ENCODE assay signal across 18 cellular contexts in the genomic region with DNA sequence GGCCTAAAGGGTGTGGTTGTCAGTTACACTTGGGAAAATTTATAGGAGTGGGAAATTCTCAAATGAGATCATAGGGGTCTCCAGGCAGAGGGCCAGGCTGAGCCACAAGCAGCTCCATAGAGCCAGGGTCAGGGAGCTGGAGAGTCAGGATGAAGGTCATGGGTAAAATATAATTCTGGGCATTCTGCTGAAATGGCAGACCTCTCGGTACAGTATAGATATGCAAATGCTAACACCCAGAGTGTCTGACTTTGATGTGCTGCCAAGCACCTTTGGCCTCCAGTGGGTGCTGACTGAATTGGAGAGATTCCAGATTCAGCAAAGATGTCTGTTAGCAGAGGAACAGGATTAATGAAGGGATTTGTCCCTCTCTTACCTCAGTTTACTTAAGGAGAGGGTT. TPM values are rescaled to one million over a fixed set of nuclear protein-coding genes. Genes with fewer than 3 reads are reported as not detected.
A peak's percentile ranks its signal among the peaks of the same experiment; 100 is the strongest.
DNase-seq lines count a peak whose midpoint lies in the region; ATAC-seq and TF ChIP-seq lines count a peak whose summit lies in the region.
"Had no signal": no experiment of that assay in that cellular context is flagged by ENCODE, and none has a peak within 500 bp of the region (broad histone marks: within the 10 kb centered on the region; RNA-seq: fewer than 3 reads in every experiment).

No MANE protein-coding gene starts in this region.

- CTCF ChIA-PET in SK-N-SH (lab: Yijun Ruan, JAX): no interaction called here

- peaks cover 3% of the 10 kb centered on the region; the same call in 1 of the 2 replicates for H3K4me1 ChIP-seq in GM23338 (ENCODE audit: insufficient read depth)
- no peaks in the 10 kb centered on the region; a peak in 1 of 4 replicates for H3K4me1 ChIP-seq in SK-N-SH (ENCODE audit: control insufficient read depth in 1 of 2, insufficient read depth in 2 of 2, low read depth in 1 of 2, low read length in 1 of 2)
- H3K4me1 ChIP-seq: BLaER1 had no signal

- no peak overlapping the region for H3K9ac ChIP-seq in SK-N-SH
- H3K9ac ChIP-seq: BLaER1 had no signal

- no peak overlapping the region for H3K4me3 ChIP-seq in GM23338
- H3K4me3 ChIP-seq in SK-N-SH (ENCODE audit: low read depth in 2 of 2, low read length in 1 of 2): no peak overlapping the region
- H3K4me3 ChIP-seq: BLaER1, SK-N-MC had no signal

- H4K20me1 ChIP-seq in GM23338 (replicated peaks; ENCODE audit: insufficient read depth): no peaks in the 10 kb centered on the region
- H4K20me1 ChIP-seq in SK-N-SH (ENCODE audit: insufficient read depth): no peaks in the 10 kb centered on the region
- H4K20me1 ChIP-seq: BLaER1 had no signal

- H3K27me3 ChIP-seq in GM23338 (ENCODE audit: insufficient read depth) (no peaks in the 10 kb centered on the region), SK-N-SH (ENCODE audit: insufficient read depth) (no peaks in the 10 kb centered on the region)
- H3K27me3 ChIP-seq: BLaER1 had no signal

- H3K79me2 ChIP-seq in GM23338 (replicated peaks; ENCODE audit: insufficient read depth): no peaks in the 10 kb centered on the region
- no peaks in the 10 kb centered on the region for H3K79me2 ChIP-seq in SK-N-SH (ENCODE audit: insufficient read depth)

- H3K9me3 Mint-ChIP-seq in GM23338 (no peaks in the 10 kb centered on the region), nephron (no peaks in the 10 kb centered on the region)
- H3K9me3 Mint-ChIP-seq: CD4-positive, alpha-beta memory T cell had no signal

- H3K27me3 Mint-ChIP-seq in GM23338 (ENCODE audit: insufficient read depth, low read depth, poor library complexity) (no peaks in the 10 kb centered on the region), nephron (ENCODE audit: low read depth) (no peaks in the 10 kb centered on the region)

- no peak for TF ChIP-seq CTCF in GM23338 (conservative IDR thresholded peaks at IDR 0.05; ENCODE audit: low read depth in 2 of 2)
- no peak for TF ChIP-seq CTCF in nephron (IDR thresholded peaks at IDR 0.05; ENCODE audit: unreplicated experiment in 3 of 3)
- no peak for TF ChIP-seq CTCF in SK-N-SH (IDR thresholded peaks at IDR 0.05)

- H3K4me1 Mint-ChIP-seq in GM23338: peaks cover 4% of the 10 kb centered on the region; the same call in 2 of the 3 replicates
- H3K4me1 Mint-ChIP-seq in nephron: peaks cover 16% of the 10 kb centered on the region

- no peaks in the 10 kb centered on the region for H3K9me2 ChIP-seq in GM23338 (ENCODE audit: insufficient read depth)
- H3K9me2 ChIP-seq in SK-N-SH: no peaks in the 10 kb centered on the region; the same call in 1 of the 2 replicates

- DNase-seq in GM23338 (ENCODE audit: low spot score) (no peak), NCI-H526 (lab: John Stamatoyannopoulos, UW) (peak; percentile 73 to 86), astrocyte of the hippocampus (ENCODE audit: low read depth, low spot score) (peak; percentile 36), SK-N-SH (no peak)
- no peak for DNase-seq in activated CD4-positive, CD25-positive, alpha-beta regulatory T cell treated with anti-CD3 and anti-CD28 coated beads, Interleukin-2, amount 50 U/mL, for 72 hours
- DNase-seq: CD4-positive, alpha-beta memory T cell; H7; KG1; MV-4-11; NCI-H187; NCI-H2227 treated with DMSO at 0.1 percent for 48 hours; NCI-H524; T-helper 1 cell had no signal

- no peak overlapping the region for H3K4me3 Mint-ChIP-seq in GM23338
- no peak overlapping the region for H3K4me3 Mint-ChIP-seq in nephron
- H3K4me3 Mint-ChIP-seq: CD4-positive, alpha-beta memory T cell had no signal

- no peak overlapping the region for H3K27ac Mint-ChIP-seq in GM23338
- H3K27ac Mint-ChIP-seq in nephron: peak overlapping the region in 2 of 3 experiments; percentile 73 to 76
- H3K27ac Mint-ChIP-seq: CD4-positive, alpha-beta memory T cell had no signal

- no peak for TF ChIP-seq EP300 in SK-N-SH (IDR thresholded peaks at IDR 0.05; ENCODE audit: borderline replicate concordance in 1 of 2, low read depth in 1 of 2, low read length in 1 of 2)

- H3K36me3 ChIP-seq in GM23338 (ENCODE audit: insufficient read depth) (no peaks in the 10 kb centered on the region), SK-N-SH (replicated peaks in 1 of 2; ENCODE audit: control insufficient read depth in 1 of 2, insufficient read depth in 2 of 2, low read length in 1 of 2) (no peaks in the 10 kb centered on the region)
- H3K36me3 ChIP-seq: BLaER1 had no signal

- H2AFZ ChIP-seq in GM23338 (no peak overlapping the region), SK-N-SH (ENCODE audit: low read depth) (no peak overlapping the region)

- no peak for TF ChIP-seq RAD21 in SK-N-SH (IDR thresholded peaks at IDR 0.05; ENCODE audit: low read length)

- H3K9me3 ChIP-seq in SK-N-SH: no peaks in the 10 kb centered on the region
- H3K9me3 ChIP-seq: BLaER1 had no signal

- H3K36me3 Mint-ChIP-seq in GM23338 (ENCODE audit: low read depth) (no peaks in the 10 kb centered on the region), nephron (ENCODE audit: low read depth) (no peaks in the 10 kb centered on the region)

- WGBS in SK-N-SH (ENCODE audit: low lambda C conversion rate): 33% methylated on average over 1 of the region's 1 CpG

- POLR2A ChIA-PET in SK-N-SH (lab: Yijun Ruan, JAX): no interaction called here

- ATAC-seq in GM23338: peak; percentile 30; the same call in 2 of the 3 replicates
- ATAC-seq in HG03565 (IDR thresholded peaks at IDR 0.05; ENCODE audit: unreplicated experiment): no peak
- ATAC-seq in SK-N-SH treated with all-trans-retinoic acid at 6 μM for 48 hours: no peak

- no peak overlapping the region for H3K27ac ChIP-seq in GM23338 (ENCODE audit: low read depth)
- no peak overlapping the region for H3K27ac ChIP-seq in SK-N-SH (ENCODE audit: low read depth in 2 of 2, low read length in 1 of 2)
- H3K27ac ChIP-seq: BLaER1, SK-N-MC had no signal

- no peak overlapping the region for H3K4me2 ChIP-seq in GM23338
- H3K4me2 ChIP-seq in SK-N-SH: no peak overlapping the region
- H3K4me2 ChIP-seq: BLaER1 had no signal

- H3F3A ChIP-seq in GM23338 (replicated peaks; ENCODE audit: low read depth) (no peaks in the 10 kb centered on the region), SK-N-SH (replicated peaks; ENCODE audit: insufficient read depth) (no peaks in the 10 kb centered on the region)

TF ChIP-seq in SK-N-SH, 30 proteins besides CTCF, POLR2A, EP300 and RAD21 (continues in another document):
- TF ChIP-seq, protein P1, sequence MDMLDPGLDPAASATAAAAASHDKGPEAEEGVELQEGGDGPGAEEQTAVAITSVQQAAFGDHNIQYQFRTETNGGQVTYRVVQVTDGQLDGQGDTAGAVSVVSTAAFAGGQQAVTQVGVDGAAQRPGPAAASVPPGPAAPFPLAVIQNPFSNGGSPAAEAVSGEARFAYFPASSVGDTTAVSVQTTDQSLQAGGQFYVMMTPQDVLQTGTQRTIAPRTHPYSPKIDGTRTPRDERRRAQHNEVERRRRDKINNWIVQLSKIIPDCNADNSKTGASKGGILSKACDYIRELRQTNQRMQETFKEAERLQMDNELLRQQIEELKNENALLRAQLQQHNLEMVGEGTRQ (IDR thresholded peaks at IDR 0.05; ENCODE audit: borderline replicate concordance, low read depth, low read length): no peak
- no peak for TF ChIP-seq NRF1 (IDR thresholded peaks at IDR 0.05; ENCODE audit: low read depth, low read length)
- TF ChIP-seq, protein P2, sequence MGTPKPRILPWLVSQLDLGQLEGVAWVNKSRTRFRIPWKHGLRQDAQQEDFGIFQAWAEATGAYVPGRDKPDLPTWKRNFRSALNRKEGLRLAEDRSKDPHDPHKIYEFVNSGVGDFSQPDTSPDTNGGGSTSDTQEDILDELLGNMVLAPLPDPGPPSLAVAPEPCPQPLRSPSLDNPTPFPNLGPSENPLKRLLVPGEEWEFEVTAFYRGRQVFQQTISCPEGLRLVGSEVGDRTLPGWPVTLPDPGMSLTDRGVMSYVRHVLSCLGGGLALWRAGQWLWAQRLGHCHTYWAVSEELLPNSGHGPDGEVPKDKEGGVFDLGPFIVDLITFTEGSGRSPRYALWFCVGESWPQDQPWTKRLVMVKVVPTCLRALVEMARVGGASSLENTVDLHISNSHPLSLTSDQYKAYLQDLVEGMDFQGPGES (IDR thresholded peaks at IDR 0.05; ENCODE audit: low read depth, low read length): no peak

TF ChIP-seq in SK-N-SH treated with all-trans-retinoic acid at 6 μM for 48 hours, 23 proteins besides CTCF, POLR2A, EP300 and RAD21:
- no peak for TF ChIP-seq RARB (CRISPR knock-in tag; IDR thresholded peaks at IDR 0.05)

RNA-seq across cellular contexts. Expression of a gene that starts 40.2 kb away (rescaled TPM):
- 4.6 and 12.2 TPM in 2 replicates for total RNA-seq in GM23338 (2014; rRNA removed; shearing (Covaris generic))
- polyA plus RNA-seq in GM23338 (2016; fragmentation: Nextera tagmentation; extraction: Ambion mirVana) (4.2 and 5.2 TPM in 2 replicates), SK-N-SH (2012; rRNA removed) (0.43 and 0.89 TPM in 2 replicates)
- polyA plus RNA-seq in SK-N-SH (2012; cell fraction: cytosol; rRNA removed): 0.54 and 0.64 TPM in 2 replicates
- 0.50 and 0.80 TPM in 2 replicates for polyA plus RNA-seq in SK-N-SH (2012; cell fraction: nucleus; rRNA removed)

Comparison
In these comparisons a context has a peak if more than half of its experiments do, and no peak if none do; other contexts are left out.
1. DNase-seq: peak in NCI-H526 (2 of 2) and astrocyte of the hippocampus (single experiment); none in GM23338 (single experiment), SK-N-SH (single experiment) and activated CD4-positive, CD25-positive, alpha-beta regulatory T cell treated with anti-CD3 and anti-CD28 coated beads, Interleukin-2, amount 50 U/mL, for 72 hours (single experiment).